In genomic region chr21:15278851-15279250, GRCh38 we compare ENCODE assay signal across 34 cellular contexts.
"Had no signal": no experiment of that assay in that cellular context is flagged by ENCODE, and none has a peak within 500 bp of the region (broad histone marks: within the 10 kb centered on the region; RNA-seq: fewer than 3 reads in every experiment).

No MANE protein-coding gene starts in this region.

- H3K9me3 ChIP-seq: MG63 had no signal

- H3K4me3 ChIP-seq: MG63 had no signal

- DNase-seq: Karpas-422, Kasumi-1, MG63, MM.1S, MV-4-11, NCI-H1048, NCI-H1092, NCI-H1092 treated with DMSO at 0.1 percent for 48 hours, NCI-H1105, NCI-H1105 treated with DMSO at 0.1 percent for 48 hours, NCI-H1417, NCI-H1417 treated with DMSO at 0.1 percent for 48 hours, NCI-H1436, NCI-H1436 treated with DMSO at 0.1 percent for 48 hours, NCI-H146, NCI-H1694, NCI-H1694 treated with DMSO at 0.1 percent for 48 hours, NCI-H187, NCI-H187 treated with DMSO at 0.1 percent for 48 hours, NCI-H1930, NCI-H2029, NCI-H2029 treated with DMSO at 0.1 percent for 48 hours, NCI-H2081, NCI-H2081 treated with DMSO at 0.1 percent for 48 hours, NCI-H2107, NCI-H2171, NCI-H2171 treated with DMSO at 0.1 percent for 48 hours, NCI-H2227 treated with DMSO at 0.1 percent for 48 hours, NCI-H226, NCI-H345, NCI-H446, NCI-H446 treated with DMSO at 0.1 percent for 48 hours, NCI-H510A had no signal

- H3K4me2 ChIP-seq: KMS-11 had no signal

- H3K27ac ChIP-seq: KMS-11 had no signal

- H3K9ac ChIP-seq: KMS-11 had no signal

- H3K27me3 ChIP-seq: MG63 had no signal

- H3K36me3 ChIP-seq: MG63 had no signal
